15 cellular contexts compared by ENCODE assay signal in genomic region chr2:205060269-205060668, GRCh38.
A peak's percentile ranks its signal among the peaks of the same experiment; 100 is the strongest.
DNase-seq lines count a peak whose midpoint lies in the region; ATAC-seq and TF ChIP-seq lines count a peak whose summit lies in the region.
"Had no signal": no experiment of that assay in that cellular context is flagged by ENCODE, and none has a peak within 500 bp of the region (broad histone marks: within the 10 kb centered on the region; RNA-seq: fewer than 3 reads in every experiment).

No MANE protein-coding gene starts in this region.

- H3K4me3 Mint-ChIP-seq in MCF 10A (ENCODE audit: unreplicated experiment) = no peak overlapping the region
- H3K4me3 Mint-ChIP-seq: activated T-cell treated with anti-CD3 and anti-CD28 coated beads, Interleukin-2, amount 50 U/mL, for 4 hours; H9; natural killer cell had no signal

- H3K9me3 Mint-ChIP-seq in MCF 10A (ENCODE audit: unreplicated experiment) = peaks cover 16% of the 10 kb centered on the region

- no peaks in the 10 kb centered on the region for H3K4me1 ChIP-seq in breast epithelium
- peaks cover 6% of the 10 kb centered on the region for H3K4me1 ChIP-seq in vagina
- H3K4me1 ChIP-seq: spleen had no signal

- intact Hi-C loops in MCF 10A (cut with micrococcal nuclease) (no loop called here), breast epithelium (cut with DNase I; ENCODE audit: low total_unique reads) (no loop called here), vagina (cut with DNase I) (no loop called here)

- BruUV-seq in MCF 10A (replicated peaks; lab: Mats Ljungman, UMichigan) = no TSS peak

- H3K27me3 ChIP-seq in breast epithelium = no peaks in the 10 kb centered on the region
- H3K27me3 ChIP-seq in vagina = no peaks in the 10 kb centered on the region
- H3K27me3 ChIP-seq: spleen, tibial nerve had no signal

- POLR2A ChIA-PET in MCF 10A (lab: Yijun Ruan, JAX) = no interaction called here

- H3K4me1 Mint-ChIP-seq in MCF 10A (ENCODE audit: insufficient read depth, unreplicated experiment) = no peaks in the 10 kb centered on the region
- H3K4me1 Mint-ChIP-seq: natural killer cell had no signal

- H3K27ac Mint-ChIP-seq in MCF 10A (ENCODE audit: low read depth, unreplicated experiment) = no peak overlapping the region
- H3K27ac Mint-ChIP-seq: H9, natural killer cell had no signal

- H3K27ac ChIP-seq in breast epithelium (no peak overlapping the region), vagina (no peak overlapping the region)
- H3K27ac ChIP-seq: spleen, tibial nerve had no signal

- DNase-seq in MCF 10A (ENCODE audit: unreplicated experiment) (peak; percentile 48), breast epithelium (ENCODE audit: low spot score in 2 of 2) (no peak), astrocyte of the cerebellum (ENCODE audit: low read depth) (peak; percentile 47), glomerular visceral epithelial cell (ENCODE audit: extremely low spot score) (peak; percentile 44), COLO668 (lab: John Stamatoyannopoulos, UW; ENCODE audit: unreplicated experiment) (no peak), vagina (ENCODE audit: extremely low spot score in 2 of 2) (no peak), NCI-H82 treated with DMSO at 0.1 percent for 48 hours (lab: John Stamatoyannopoulos, UW; ENCODE audit: unreplicated experiment) (no peak)
- DNase-seq: activated T-cell treated with anti-CD3 and anti-CD28 coated beads, Interleukin-2, amount 50 U/mL, for 4 hours; DMS79 treated with DMSO at 0.1 percent for 48 hours; H9; natural killer cell; spleen had no signal

- CTCF ChIA-PET in MCF 10A (lab: Yijun Ruan, JAX) = interaction anchor here (1.0 kb wide), 1 partner anchor 800 kb away, joined by 3 read pairs; no protein-coding TSS in a partner anchor

- in situ Hi-C loops in astrocyte of the cerebellum (cut with HindIII; ENCODE audit: low sequenced_read_pairs) = no loop called here

- TF ChIP-seq CTCF in MCF 10A (IDR thresholded peaks at IDR 0.05; ENCODE audit: unreplicated experiment) = no peak
- no peak for TF ChIP-seq CTCF in breast epithelium (IDR thresholded peaks at IDR 0.05)
- no peak for TF ChIP-seq CTCF in astrocyte of the cerebellum (IDR thresholded peaks at IDR 0.05; ENCODE audit: low read depth, low read length, missing control alignments)
- TF ChIP-seq CTCF in vagina (IDR thresholded peaks at IDR 0.05) = no peak

- no peaks in the 10 kb centered on the region for H3K27me3 Mint-ChIP-seq in MCF 10A (ENCODE audit: insufficient read depth, unreplicated experiment)

- peaks cover 6% of the 10 kb centered on the region for H3K36me3 Mint-ChIP-seq in MCF 10A (ENCODE audit: insufficient read depth, unreplicated experiment)
- H3K36me3 Mint-ChIP-seq: natural killer cell had no signal

- TF ChIP-seq POLR2A in breast epithelium (IDR thresholded peaks at IDR 0.05) = no peak
- no peak for TF ChIP-seq POLR2A in vagina (IDR thresholded peaks at IDR 0.05)

- no peaks in the 10 kb centered on the region for H3K36me3 ChIP-seq in breast epithelium
- no peaks in the 10 kb centered on the region for H3K36me3 ChIP-seq in vagina
- H3K36me3 ChIP-seq: spleen had no signal

- H3K4me3 ChIP-seq in breast epithelium (no peak overlapping the region), astrocyte of the cerebellum (ENCODE audit: low read depth, low read length) (no peak overlapping the region), vagina (no peak overlapping the region)
- H3K4me3 ChIP-seq: spleen, tibial nerve had no signal

- H3K9me3 ChIP-seq in breast epithelium (no peaks in the 10 kb centered on the region), vagina (no peaks in the 10 kb centered on the region)

- no peak for ATAC-seq in GM19467 (IDR thresholded peaks at IDR 0.05; ENCODE audit: unreplicated experiment)
- ATAC-seq: activated CD4-positive, CD25-positive, alpha-beta regulatory T cell treated with anti-CD3 and anti-CD28 coated beads, Interleukin-2, amount 50 U/mL, for 24 hours; activated T-cell treated with anti-CD3 and anti-CD28 coated beads, Interleukin-2, amount 50 U/mL, for 4 hours; natural killer cell had no signal

Comparison
In these comparisons a context has a peak if more than half of its experiments do, and no peak if none do; other contexts are left out.
1. DNase-seq: peak in MCF 10A (single experiment), astrocyte of the cerebellum (single experiment) and glomerular visceral epithelial cell (single experiment); none in breast epithelium (0 of 2), COLO668 (single experiment), vagina (0 of 2) and NCI-H82 treated with DMSO at 0.1 percent for 48 hours (single experiment).